Comparison of ENCODE assay signal across 2 cellular contexts in the genomic region with DNA sequence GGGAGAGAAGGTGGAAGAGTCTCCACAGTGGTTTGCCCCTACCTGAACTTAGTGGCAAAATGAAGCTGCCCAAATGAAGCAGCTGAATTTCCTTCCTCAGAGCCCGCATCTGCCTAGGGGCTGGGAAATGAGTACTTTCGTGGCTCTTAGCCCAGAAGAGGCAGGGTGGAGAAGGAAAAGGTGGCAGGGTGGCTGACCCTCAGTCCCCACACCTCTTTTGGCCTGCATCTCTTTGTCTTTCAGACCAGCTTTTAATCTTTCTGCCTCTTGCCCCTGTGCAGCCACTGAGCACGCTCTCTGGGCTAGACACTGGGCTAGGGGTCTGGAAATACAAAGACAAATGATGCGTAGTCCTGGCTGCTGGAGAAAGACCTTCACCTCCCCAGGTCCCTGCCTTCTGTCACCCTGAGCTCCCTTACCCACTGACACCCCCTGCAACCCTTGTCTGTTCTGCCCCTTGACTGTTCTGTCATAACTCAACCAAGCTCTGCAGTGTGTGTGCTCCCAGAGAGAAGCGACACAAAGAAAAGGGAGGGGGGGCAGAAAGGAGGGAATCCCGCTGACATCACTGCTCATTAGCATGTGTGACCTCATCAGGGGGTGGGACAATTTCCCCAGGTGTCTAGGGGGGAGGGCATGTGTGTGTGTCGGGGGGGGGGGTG.
TF ChIP-seq lines count a peak whose summit lies in the region.

No MANE protein-coding gene starts in this region.

TF ChIP-seq in IMR-90, 13 proteins besides CTCF, POLR2A, EP300 and RAD21:
- TF ChIP-seq MAZ (IDR thresholded peaks at IDR 0.05; ENCODE audit: borderline replicate concordance, low read depth, low read length) (peak; percentile 78; the same call in 1 of the 2 replicates), CHD1 (IDR thresholded peaks at IDR 0.05; ENCODE audit: low read depth, low read length) (no peak)
TF ChIP-seq in IMR-90: peak in this region for 1.

TF ChIP-seq in WTC11, 78 proteins besides CTCF, POLR2A, EP300 and RAD21:
- no peak for TF ChIP-seq ZNF671 (CRISPR knock-in tag; IDR thresholded peaks at IDR 0.05)
